ENCODE assay signal across 12 cellular contexts in the genomic region with DNA sequence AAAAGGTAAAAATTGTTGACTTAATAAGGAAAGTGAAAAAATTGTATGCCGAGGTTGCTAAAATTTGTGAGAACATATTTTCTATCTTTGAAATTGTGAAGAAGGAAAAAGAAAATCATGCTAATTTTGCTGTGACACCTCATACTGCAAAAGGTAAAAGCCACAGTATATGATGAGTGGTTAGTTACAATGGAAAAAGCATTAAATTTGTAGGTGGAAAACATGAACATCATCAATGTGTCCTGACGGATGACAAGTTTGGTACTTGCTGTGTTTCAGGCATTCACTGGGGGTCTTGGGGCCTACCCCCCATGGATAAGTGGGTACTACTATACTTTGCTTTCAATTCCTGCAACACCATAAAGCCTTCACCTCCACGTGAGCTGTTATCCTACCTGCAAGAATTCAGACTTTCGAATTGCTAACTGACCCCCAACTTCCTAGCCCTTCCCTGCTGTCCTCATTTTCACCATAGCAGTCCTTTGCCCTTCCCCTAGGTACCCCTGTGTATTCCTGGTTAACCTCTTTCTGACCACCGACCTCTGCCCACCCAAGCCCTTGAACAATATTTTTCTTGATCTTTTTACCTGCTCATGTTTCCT.
DNase-seq lines count a peak whose midpoint lies in the region; ATAC-seq and FAIRE-seq lines count a peak whose summit lies in the region.
"Had no signal": no experiment of that assay in that cellular context is flagged by ENCODE, and none has a peak within 500 bp of the region (broad histone marks: within the 10 kb centered on the region; RNA-seq: fewer than 3 reads in every experiment).

No MANE protein-coding gene starts in this region.

- no peaks in the 10 kb centered on the region for H3K27me3 Mint-ChIP-seq in activated T-cell treated with anti-CD3 and anti-CD28 coated beads, Interleukin-2, amount 50 U/mL, for 72 hours (ENCODE audit: low read depth)
- H3K27me3 Mint-ChIP-seq in naive B cell = no peaks in the 10 kb centered on the region
- H3K27me3 Mint-ChIP-seq: progenitor cell of endocrine pancreas had no signal

- H3K9me3 Mint-ChIP-seq in activated T-cell treated with anti-CD3 and anti-CD28 coated beads, Interleukin-2, amount 50 U/mL, for 72 hours = no peaks in the 10 kb centered on the region
- no peaks in the 10 kb centered on the region for H3K9me3 Mint-ChIP-seq in naive B cell

- DNase-seq in GM18507 (ENCODE audit: extremely low spot score, insufficient read length, low read depth) (no peak), naive B cell (no peak), NCI-H2227 (lab: John Stamatoyannopoulos, UW; ENCODE audit: unreplicated experiment) (no peak), NCI-H446 treated with DMSO at 0.1 percent for 48 hours (lab: John Stamatoyannopoulos, UW) (no peak), HUDEP-2 (lab: John Stamatoyannopoulos, UW; ENCODE audit: unreplicated experiment in 76 of 76) (no peak)
- no peak for DNase-seq in activated T-cell treated with anti-CD3 and anti-CD28 coated beads, Interleukin-2, amount 50 U/mL, for 72 hours
- DNase-seq: aorta, COR-L47, upper lobe of right lung had no signal

- H3K9ac ChIP-seq in BLaER1 = no peak overlapping the region

- peak overlapping the region; percentile 97 for H3K27ac Mint-ChIP-seq in activated T-cell treated with anti-CD3 and anti-CD28 coated beads, Interleukin-2, amount 50 U/mL, for 72 hours
- H3K27ac Mint-ChIP-seq in naive B cell = peak overlapping the region; percentile 32 to 96 (median 86)
- H3K27ac Mint-ChIP-seq: progenitor cell of endocrine pancreas had no signal

- no peaks in the 10 kb centered on the region for H3K9me3 ChIP-seq in BLaER1
- H3K9me3 ChIP-seq: upper lobe of right lung had no signal

- peaks cover 0 to 5% of the 10 kb centered on the region in 2 donors for H3K36me3 Mint-ChIP-seq in activated T-cell treated with anti-CD3 and anti-CD28 coated beads, Interleukin-2, amount 50 U/mL, for 72 hours (ENCODE audit: insufficient read depth in 2 of 2)
- H3K36me3 Mint-ChIP-seq in naive B cell = no peaks in the 10 kb centered on the region

- no peaks in the 10 kb centered on the region for H3K27me3 ChIP-seq in BLaER1
- H3K27me3 ChIP-seq: upper lobe of right lung had no signal

- 0 out of 2 replicates have a peak overlapping the region, but pooled peaks have one; percentile 6 for H3K4me2 ChIP-seq in BLaER1

- peaks cover 100% of the 10 kb centered on the region for H3K4me1 Mint-ChIP-seq in activated T-cell treated with anti-CD3 and anti-CD28 coated beads, Interleukin-2, amount 50 U/mL, for 72 hours (ENCODE audit: low read depth)
- H3K4me1 Mint-ChIP-seq in naive B cell = peaks cover 61 to 93% (median 76%) of the 10 kb centered on the region in 3 donors

- peaks cover 99% of the 10 kb centered on the region for H4K20me1 ChIP-seq in BLaER1

- peak overlapping the region; percentile 87 to 88 for H3K4me3 Mint-ChIP-seq in activated T-cell treated with anti-CD3 and anti-CD28 coated beads, Interleukin-2, amount 50 U/mL, for 72 hours
- peak overlapping the region in 7 of 8 donors; percentile 2 to 88 (median 74) for H3K4me3 Mint-ChIP-seq in naive B cell

- H3K36me3 ChIP-seq in BLaER1 = peaks cover 29% of the 10 kb centered on the region
- H3K36me3 ChIP-seq: upper lobe of right lung had no signal

- H3K4me1 ChIP-seq in BLaER1 = peaks cover 43% of the 10 kb centered on the region

- no peak overlapping the region for H3K27ac ChIP-seq in BLaER1
- H3K27ac ChIP-seq: upper lobe of right lung had no signal

- peak; percentile 33 for FAIRE-seq in GM18507 (lab: Jason Lieb, UNC)

- no peak overlapping the region for H3K4me3 ChIP-seq in BLaER1
- H3K4me3 ChIP-seq: upper lobe of right lung had no signal

- ATAC-seq in activated T-cell treated with anti-CD3 and anti-CD28 coated beads, Interleukin-2, amount 50 U/mL, for 72 hours (replicated peaks in 1 of 2) = peak; percentile 71 to 75
- no peak for ATAC-seq in naive B cell (ENCODE audit: low read depth in 2 of 2)
- no peak for ATAC-seq in GM18520 (IDR thresholded peaks at IDR 0.05; ENCODE audit: unreplicated experiment)
- ATAC-seq: upper lobe of right lung had no signal

Comparison
In these comparisons a context has a peak if more than half of its experiments do, and no peak if none do; other contexts are left out.
1. ATAC-seq: peak in activated T-cell treated with anti-CD3 and anti-CD28 coated beads, Interleukin-2, amount 50 U/mL, for 72 hours (2 of 2); none in naive B cell (0 of 2) and GM18520 (single experiment).